Comparison of ENCODE assay signal across 28 cellular contexts in genomic region chr2:151078889-151079288, GRCh38.
"Had no signal": no experiment of that assay in that cellular context is flagged by ENCODE, and none has a peak within 500 bp of the region (broad histone marks: within the 10 kb centered on the region; RNA-seq: fewer than 3 reads in every experiment).

No MANE protein-coding gene starts in this region.

- H3K27ac ChIP-seq: colonic mucosa, coronary artery, dorsolateral prefrontal cortex, epithelial cell of prostate, esophagus muscularis mucosa, esophagus squamous epithelium, foreskin keratinocyte, gastrocnemius medialis, gastroesophageal sphincter, heart left ventricle, heart right ventricle had no signal

- H3K9me3 ChIP-seq: colonic mucosa, gastrocnemius medialis had no signal

- H3K36me3 ChIP-seq: colonic mucosa, esophagus muscularis mucosa, esophagus squamous epithelium, gastrocnemius medialis, gastroesophageal sphincter, heart left ventricle, heart right ventricle had no signal

- DNase-seq: colonic mucosa; cortex of kidney; dermis blood vessel endothelial cell; dorsolateral prefrontal cortex; effector CD4-positive, alpha-beta T cell; effector CD8-positive, alpha-beta T cell; effector memory CD4-positive, alpha-beta T cell; effector memory CD8-positive, alpha-beta T cell; endodermal cell; erythroblast; esophagus squamous epithelium; foreskin fibroblast; foreskin keratinocyte; foreskin melanocyte; gastrocnemius medialis; glutamatergic neuron; head of caudate nucleus; heart left ventricle; heart right ventricle had no signal

- H3K4me1 ChIP-seq: colonic mucosa, esophagus muscularis mucosa, esophagus squamous epithelium, foreskin keratinocyte, gastrocnemius medialis, gastroesophageal sphincter had no signal

- ATAC-seq: effector memory CD8-positive, alpha-beta T cell; esophagus mucosa; foreskin keratinocyte; gastrocnemius medialis; gastroesophageal sphincter; heart left ventricle; heart right ventricle had no signal

- H3K27me3 ChIP-seq: colonic mucosa, esophagus muscularis mucosa, esophagus squamous epithelium, gastrocnemius medialis, gastroesophageal sphincter, heart left ventricle, heart right ventricle had no signal

- FAIRE-seq: colon, endometrium, endothelial cell of umbilical vein, frontal cortex had no signal

- H3K4me3 ChIP-seq: colonic mucosa, coronary artery, dorsolateral prefrontal cortex, esophagus muscularis mucosa, esophagus squamous epithelium, gastrocnemius medialis, gastroesophageal sphincter, heart left ventricle, heart right ventricle had no signal
